ENCODE assay signal across 1 cellular context in genomic region chr7:77933394-77933793, GRCh38.
TF ChIP-seq lines count a peak whose summit lies in the region.

No MANE protein-coding gene starts in this region.

TF ChIP-seq in K562, 482 proteins besides CTCF, POLR2A, EP300 and RAD21 (continued from another document):
- no peak for TF ChIP-seq E2F6 (IDR thresholded peaks at IDR 0.05; ENCODE audit: borderline replicate concordance in 1 of 2, extremely low read depth in 1 of 2, insufficient read depth in 1 of 2, insufficient read length in 1 of 2, low read depth in 1 of 2, low read length in 1 of 2, poor library complexity in 1 of 2, severe bottlenecking in 1 of 2)
- TF ChIP-seq MEIS2 (IDR thresholded peaks at IDR 0.05; ENCODE audit: partially characterized antibody), result peak; percentile 80
TF ChIP-seq in K562: peak in this region for 23.
